1 cellular context compared by ENCODE assay signal in genomic region chr2:84963692-84964405, GRCh38.
TF ChIP-seq lines count a peak whose summit lies in the region.

No MANE protein-coding gene starts in this region.

TF ChIP-seq in HepG2, 621 proteins besides CTCF, POLR2A, EP300 and RAD21 (continues in another document):
- no peak for TF ChIP-seq ZMAT5 (CRISPR knock-in tag; IDR thresholded peaks at IDR 0.05; ENCODE audit: borderline replicate concordance, low read depth)
- no peak for TF ChIP-seq ZNF337 (CRISPR knock-in tag; IDR thresholded peaks at IDR 0.05; ENCODE audit: borderline replicate concordance, low read depth)
- TF ChIP-seq TCF12 (IDR thresholded peaks at IDR 0.05) = no peak
- peak; percentile 75 for TF ChIP-seq TCF12 (CRISPR knock-in tag; IDR thresholded peaks at IDR 0.05)
- no peak for TF ChIP-seq ZNF724P (CRISPR knock-in tag; IDR thresholded peaks at IDR 0.05; ENCODE audit: borderline replicate concordance)
- TF ChIP-seq TBX3 (IDR thresholded peaks at IDR 0.05; ENCODE audit: borderline replicate concordance) = peak; percentile 70; the same call in 1 of the 2 replicates
- no peak for TF ChIP-seq SMAD1 (CRISPR knock-in tag; IDR thresholded peaks at IDR 0.05; ENCODE audit: borderline replicate concordance, low read depth)
- TF ChIP-seq SRF (IDR thresholded peaks at IDR 0.05; ENCODE audit: low read depth, low read length) = 0 out of 2 replicates have a peak, but pooled peaks have one; percentile 4
- no peak for TF ChIP-seq JARID2 (CRISPR knock-in tag; IDR thresholded peaks at IDR 0.05; ENCODE audit: insufficient replicate concordance)
- TF ChIP-seq ZNF382 (CRISPR knock-in tag; IDR thresholded peaks at IDR 0.05; ENCODE audit: borderline replicate concordance) = no peak
- TF ChIP-seq ZNF263 (CRISPR knock-in tag; IDR thresholded peaks at IDR 0.05) = no peak; the same call in 1 of the 2 replicates
- no peak for TF ChIP-seq ZBTB21 (CRISPR knock-in tag; IDR thresholded peaks at IDR 0.05)
- TF ChIP-seq, protein P1, sequence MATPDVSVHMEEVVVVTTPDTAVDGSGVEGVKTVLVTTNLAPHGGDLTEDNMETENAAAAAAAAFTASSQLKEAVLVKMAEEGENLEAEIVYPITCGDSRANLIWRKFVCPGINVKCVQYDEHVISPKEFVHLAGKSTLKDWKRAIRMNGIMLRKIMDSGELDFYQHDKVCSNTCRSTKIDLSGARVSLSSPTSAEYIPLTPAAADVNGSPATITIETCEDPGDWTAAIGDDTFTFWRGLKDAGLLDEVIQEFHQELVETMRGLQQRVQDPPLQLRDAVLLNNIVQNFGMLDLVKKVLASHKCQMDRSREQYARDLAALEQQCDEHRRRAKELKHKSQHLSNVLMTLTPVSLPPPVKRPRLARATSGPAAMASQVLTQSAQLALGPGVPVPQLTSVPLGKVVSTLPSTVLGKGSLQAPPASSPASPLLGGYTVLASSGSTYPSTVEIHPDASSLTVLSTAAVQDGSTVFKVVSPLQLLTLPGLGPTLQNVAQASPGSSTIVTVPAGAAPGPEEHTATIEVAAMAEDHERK (CRISPR knock-in tag; IDR thresholded peaks at IDR 0.05; ENCODE audit: low read depth) = no peak
- TF ChIP-seq ZNF841 (CRISPR knock-in tag; IDR thresholded peaks at IDR 0.05; ENCODE audit: borderline replicate concordance) = no peak
- no peak for TF ChIP-seq ZNF576 (CRISPR knock-in tag; IDR thresholded peaks at IDR 0.05)
- TF ChIP-seq ZNF530 (CRISPR knock-in tag; IDR thresholded peaks at IDR 0.05; ENCODE audit: low read depth) = no peak
- no peak for TF ChIP-seq RBM39 (IDR thresholded peaks at IDR 0.05; ENCODE audit: low read depth, low read length, poor library complexity, severe bottlenecking)
- TF ChIP-seq FOXK2 (IDR thresholded peaks at IDR 0.05) = peak; percentile 74
- no peak for TF ChIP-seq U2AF1 (optimal IDR thresholded peaks at IDR 0.05; ENCODE audit: low read depth, low read length)
- TF ChIP-seq RFXAP (CRISPR knock-in tag; IDR thresholded peaks at IDR 0.05; ENCODE audit: borderline replicate concordance) = no peak; the same call in 1 of the 2 replicates
- TF ChIP-seq JUN (CRISPR knock-in tag; IDR thresholded peaks at IDR 0.05) = peak; percentile 98
- TF ChIP-seq, protein P2, sequence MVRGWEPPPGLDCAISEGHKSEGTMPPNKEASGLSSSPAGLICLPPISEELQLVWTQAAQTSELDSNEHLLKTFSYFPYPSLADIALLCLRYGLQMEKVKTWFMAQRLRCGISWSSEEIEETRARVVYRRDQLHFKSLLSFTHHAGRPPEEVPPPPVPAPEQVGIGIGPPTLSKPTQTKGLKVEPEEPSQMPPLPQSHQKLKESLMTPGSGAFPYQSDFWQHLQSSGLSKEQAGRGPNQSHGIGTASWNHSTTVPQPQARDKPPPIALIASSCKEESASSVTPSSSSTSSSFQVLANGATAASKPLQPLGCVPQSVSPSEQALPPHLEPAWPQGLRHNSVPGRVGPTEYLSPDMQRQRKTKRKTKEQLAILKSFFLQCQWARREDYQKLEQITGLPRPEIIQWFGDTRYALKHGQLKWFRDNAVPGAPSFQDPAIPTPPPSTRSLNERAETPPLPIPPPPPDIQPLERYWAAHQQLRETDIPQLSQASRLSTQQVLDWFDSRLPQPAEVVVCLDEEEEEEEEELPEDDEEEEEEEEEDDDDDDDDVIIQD (CRISPR knock-in tag; IDR thresholded peaks at IDR 0.05; ENCODE audit: low read depth) = peak; percentile 96
- TF ChIP-seq AFF4 (CRISPR knock-in tag; IDR thresholded peaks at IDR 0.05) = peak; percentile 63; the same call in 1 of the 2 replicates
- peak; percentile 63; the same call in 1 of the 2 replicates for TF ChIP-seq KDM2A (CRISPR knock-in tag; IDR thresholded peaks at IDR 0.05; ENCODE audit: borderline replicate concordance, low read depth)
- no peak for TF ChIP-seq ZNF577 (CRISPR knock-in tag; IDR thresholded peaks at IDR 0.05; ENCODE audit: borderline replicate concordance, low read depth)
- TF ChIP-seq, protein P3, sequence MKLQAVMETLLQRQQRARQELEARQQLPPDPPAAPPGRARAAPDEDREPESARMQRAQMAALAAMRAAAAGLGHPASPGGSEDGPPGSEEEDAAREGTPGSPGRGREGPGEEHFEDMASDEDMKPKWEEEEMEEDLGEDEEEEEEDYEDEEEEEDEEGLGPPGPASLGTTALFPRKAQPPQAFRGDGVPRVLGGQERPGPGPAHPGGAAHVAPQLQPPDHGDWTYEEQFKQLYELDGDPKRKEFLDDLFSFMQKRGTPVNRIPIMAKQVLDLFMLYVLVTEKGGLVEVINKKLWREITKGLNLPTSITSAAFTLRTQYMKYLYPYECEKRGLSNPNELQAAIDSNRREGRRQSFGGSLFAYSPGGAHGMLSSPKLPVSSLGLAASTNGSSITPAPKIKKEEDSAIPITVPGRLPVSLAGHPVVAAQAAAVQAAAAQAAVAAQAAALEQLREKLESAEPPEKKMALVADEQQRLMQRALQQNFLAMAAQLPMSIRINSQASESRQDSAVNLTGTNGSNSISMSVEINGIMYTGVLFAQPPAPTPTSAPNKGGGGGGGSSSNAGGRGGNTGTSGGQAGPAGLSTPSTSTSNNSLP (IDR thresholded peaks at IDR 0.05; ENCODE audit: low read depth, low read length) = no peak
- TF ChIP-seq ZBTB3 (CRISPR knock-in tag; IDR thresholded peaks at IDR 0.05; ENCODE audit: borderline replicate concordance, low read depth) = no peak; the same call in 1 of the 2 replicates
- no peak for TF ChIP-seq CCAR2 (optimal IDR thresholded peaks at IDR 0.05; ENCODE audit: low read depth, low read length)
- TF ChIP-seq ZKSCAN1 (IDR thresholded peaks at IDR 0.05; ENCODE audit: low read length) = no peak
- TF ChIP-seq MAF1 (CRISPR knock-in tag; IDR thresholded peaks at IDR 0.05; ENCODE audit: borderline replicate concordance) = no peak
- TF ChIP-seq, protein P4, sequence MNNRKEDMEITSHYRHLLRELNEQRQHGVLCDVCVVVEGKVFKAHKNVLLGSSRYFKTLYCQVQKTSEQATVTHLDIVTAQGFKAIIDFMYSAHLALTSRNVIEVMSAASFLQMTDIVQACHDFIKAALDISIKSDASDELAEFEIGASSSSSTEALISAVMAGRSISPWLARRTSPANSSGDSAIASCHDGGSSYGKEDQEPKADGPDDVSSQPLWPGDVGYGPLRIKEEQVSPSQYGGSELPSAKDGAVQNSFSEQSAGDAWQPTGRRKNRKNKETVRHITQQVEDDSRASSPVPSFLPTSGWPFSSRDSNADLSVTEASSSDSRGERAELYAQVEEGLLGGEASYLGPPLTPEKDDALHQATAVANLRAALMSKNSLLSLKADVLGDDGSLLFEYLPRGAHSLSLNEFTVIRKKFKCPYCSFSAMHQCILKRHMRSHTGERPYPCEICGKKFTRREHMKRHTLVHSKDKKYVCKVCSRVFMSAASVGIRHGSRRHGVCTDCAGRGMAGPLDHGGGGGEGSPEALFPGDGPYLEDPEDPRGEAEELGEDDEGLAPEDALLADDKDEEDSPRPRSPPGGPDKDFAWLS (CRISPR knock-in tag; IDR thresholded peaks at IDR 0.05; ENCODE audit: borderline replicate concordance) = peak; percentile 38; the same call in 1 of the 2 replicates
- TF ChIP-seq PAF1 (CRISPR knock-in tag; IDR thresholded peaks at IDR 0.05) = no peak
- no peak for TF ChIP-seq FOXP1 (IDR thresholded peaks at IDR 0.05)
- TF ChIP-seq FOXP1 (CRISPR knock-in tag; IDR thresholded peaks at IDR 0.05) = peak; percentile 87
- TF ChIP-seq FIP1L1 (IDR thresholded peaks at IDR 0.05; ENCODE audit: borderline replicate concordance, insufficient read depth, low read depth, low read length) = no peak
- TF ChIP-seq MAZ (IDR thresholded peaks at IDR 0.05; ENCODE audit: borderline replicate concordance, low read depth, low read length) = no peak
- peak; percentile 44 for TF ChIP-seq MAZ (CRISPR knock-in tag; IDR thresholded peaks at IDR 0.05; ENCODE audit: low read depth)
- TF ChIP-seq RNF219 (CRISPR knock-in tag; IDR thresholded peaks at IDR 0.05) = no peak
- no peak for TF ChIP-seq EZH2 (conservative IDR thresholded peaks at IDR 0.05; ENCODE audit: low read depth, low read length)
- TF ChIP-seq ZNF747 (CRISPR knock-in tag; IDR thresholded peaks at IDR 0.05; ENCODE audit: borderline replicate concordance) = no peak
- no peak for TF ChIP-seq ZUFSP (CRISPR knock-in tag; IDR thresholded peaks at IDR 0.05; ENCODE audit: borderline replicate concordance)
- no peak for TF ChIP-seq GTF2F1 (IDR thresholded peaks at IDR 0.05; ENCODE audit: low read length)
- TF ChIP-seq NFIB (CRISPR knock-in tag; IDR thresholded peaks at IDR 0.05; ENCODE audit: borderline replicate concordance) = no peak
- TF ChIP-seq HOXA3 (CRISPR knock-in tag; IDR thresholded peaks at IDR 0.05) = peak; percentile 86
- TF ChIP-seq REL (CRISPR knock-in tag; conservative IDR thresholded peaks at IDR 0.05) = no peak
- TF ChIP-seq, protein P5, sequence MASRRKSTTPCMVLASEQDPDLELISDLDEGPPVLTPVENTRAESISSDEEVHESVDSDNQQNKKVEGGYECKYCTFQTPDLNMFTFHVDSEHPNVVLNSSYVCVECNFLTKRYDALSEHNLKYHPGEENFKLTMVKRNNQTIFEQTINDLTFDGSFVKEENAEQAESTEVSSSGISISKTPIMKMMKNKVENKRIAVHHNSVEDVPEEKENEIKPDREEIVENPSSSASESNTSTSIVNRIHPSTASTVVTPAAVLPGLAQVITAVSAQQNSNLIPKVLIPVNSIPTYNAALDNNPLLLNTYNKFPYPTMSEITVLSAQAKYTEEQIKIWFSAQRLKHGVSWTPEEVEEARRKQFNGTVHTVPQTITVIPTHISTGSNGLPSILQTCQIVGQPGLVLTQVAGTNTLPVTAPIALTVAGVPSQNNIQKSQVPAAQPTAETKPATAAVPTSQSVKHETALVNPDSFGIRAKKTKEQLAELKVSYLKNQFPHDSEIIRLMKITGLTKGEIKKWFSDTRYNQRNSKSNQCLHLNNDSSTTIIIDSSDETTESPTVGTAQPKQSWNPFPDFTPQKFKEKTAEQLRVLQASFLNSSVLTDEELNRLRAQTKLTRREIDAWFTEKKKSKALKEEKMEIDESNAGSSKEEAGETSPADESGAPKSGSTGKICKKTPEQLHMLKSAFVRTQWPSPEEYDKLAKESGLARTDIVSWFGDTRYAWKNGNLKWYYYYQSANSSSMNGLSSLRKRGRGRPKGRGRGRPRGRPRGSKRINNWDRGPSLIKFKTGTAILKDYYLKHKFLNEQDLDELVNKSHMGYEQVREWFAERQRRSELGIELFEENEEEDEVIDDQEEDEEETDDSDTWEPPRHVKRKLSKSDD (CRISPR knock-in tag; IDR thresholded peaks at IDR 0.05; ENCODE audit: low read depth) = peak; percentile 69; the same call in 1 of the 2 replicates
- no peak for TF ChIP-seq ZSCAN30 (CRISPR knock-in tag; IDR thresholded peaks at IDR 0.05)
